In genomic region chr4:20266215-20267082, GRCh38 we compare ENCODE assay signal across 1 cellular context.
A peak's percentile ranks its signal among the peaks of the same experiment; 100 is the strongest.
TF ChIP-seq lines count a peak whose summit lies in the region.

No MANE protein-coding gene starts in this region.

TF ChIP-seq in SK-N-SH, 30 proteins besides CTCF, POLR2A, EP300 and RAD21:
- TF ChIP-seq PBX3 (IDR thresholded peaks at IDR 0.05) (peak; percentile 60), IRF3 (IDR thresholded peaks at IDR 0.05; ENCODE audit: low read depth, low read length) (no peak)
